ENCODE assay signal across 18 cellular contexts in the genomic region with DNA sequence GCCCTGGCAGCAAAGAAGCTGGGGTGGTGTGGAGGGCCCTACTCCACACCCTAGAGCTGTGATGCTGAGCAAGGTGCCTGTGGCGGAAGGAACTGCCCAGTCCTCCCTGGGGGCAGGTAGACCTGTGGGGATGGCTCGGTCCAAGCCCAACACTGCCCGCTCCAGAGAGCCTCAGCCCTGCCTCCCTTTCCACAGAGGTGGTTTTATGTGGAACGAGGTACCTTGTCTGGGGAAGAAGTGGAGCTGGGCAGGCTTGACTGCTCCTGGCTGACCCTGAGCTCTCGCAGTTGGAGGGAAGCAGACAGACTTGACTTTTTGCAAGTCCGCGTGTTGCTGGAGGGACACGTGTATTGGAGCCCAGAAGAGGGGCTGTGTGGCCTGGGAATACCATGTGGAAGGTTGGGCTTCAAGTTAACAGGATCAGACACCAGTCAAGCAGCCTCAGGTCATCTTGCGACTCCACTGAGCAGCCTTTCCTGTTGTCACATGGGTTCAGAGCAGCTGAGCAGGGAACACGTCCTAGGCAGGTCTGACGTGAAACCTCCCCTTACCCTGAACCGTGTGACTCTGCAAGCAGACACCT.
"Had no signal": no experiment of that assay in that cellular context is flagged by ENCODE, and none has a peak within 500 bp of the region (broad histone marks: within the 10 kb centered on the region; RNA-seq: fewer than 3 reads in every experiment).

No MANE protein-coding gene starts in this region.

- H3K36me3 ChIP-seq: esophagus squamous epithelium, spleen, tibial nerve had no signal

- H3K4me3 ChIP-seq: esophagus squamous epithelium, mucosa of descending colon, spleen, tibial nerve had no signal

- H3K9me3 Mint-ChIP-seq: activated CD4-positive, alpha-beta T cell treated with anti-CD3 and anti-CD28 coated beads, Interleukin-2, amount 10 ng/mL, durations not matched to agents 7 days and 5 days; activated T-cell treated with anti-CD3 and anti-CD28 coated beads, Interleukin-2, amount 50 U/mL, for 24 hours; effector memory CD8-positive, alpha-beta T cell; immature natural killer cell; naive B cell; stimulated activated memory B cell treated with anti-CD40 and anti-IgM and Interleukin-4, amounts not matched to agents 10 μg/mL and 1 μg/mL and 100 μg/mL, for 72 hours; T-cell had no signal

- H3K9me3 ChIP-seq: esophagus squamous epithelium, mucosa of descending colon, spleen, tibial nerve had no signal

- H3K27ac Mint-ChIP-seq: activated CD4-positive, alpha-beta T cell treated with anti-CD3 and anti-CD28 coated beads, Interleukin-2, amount 10 ng/mL, durations not matched to agents 7 days and 5 days; activated CD8-positive, alpha-beta T cell treated with anti-CD3 and anti-CD28 coated beads, Interleukin-2, amount 10 ng/mL, durations not matched to agents 7 days and 5 days; activated T-cell treated with anti-CD3 and anti-CD28 coated beads, Interleukin-2, amount 50 U/mL, for 24 hours; effector memory CD8-positive, alpha-beta T cell; immature natural killer cell; stimulated activated memory B cell treated with anti-CD40 and anti-IgM and Interleukin-4, amounts not matched to agents 10 μg/mL and 1 μg/mL and 100 μg/mL, for 72 hours; T-cell had no signal

- H3K36me3 Mint-ChIP-seq: immature natural killer cell; stimulated activated memory B cell treated with anti-CD40 and anti-IgM and Interleukin-4, amounts not matched to agents 10 μg/mL and 1 μg/mL and 100 μg/mL, for 72 hours had no signal

- H3K27ac ChIP-seq: esophagus squamous epithelium, spleen, tibial nerve had no signal

- DNase-seq: activated CD4-positive, alpha-beta T cell treated with anti-CD3 and anti-CD28 coated beads, Interleukin-2, amount 10 ng/mL, durations not matched to agents 7 days and 5 days; activated CD8-positive, alpha-beta T cell treated with anti-CD3 and anti-CD28 coated beads, Interleukin-2, amount 10 ng/mL, durations not matched to agents 7 days and 5 days; activated naive CD4-positive, alpha-beta T cell treated with anti-CD3 and anti-CD28 coated beads, Interleukin-2, amount 50 U/mL, for 16 hours; activated T-cell treated with anti-CD3 and anti-CD28 coated beads, Interleukin-2, amount 50 U/mL, for 24 hours; effector memory CD8-positive, alpha-beta T cell; esophagus squamous epithelium; immature natural killer cell; kidney glomerular epithelial cell; mesenchymal stem cell; mucosa of descending colon; naive B cell; spleen; stimulated activated CD4-positive, alpha-beta T cell treated with anti-CD3 and anti-CD28 coated beads, Interleukin-4, amount 100 ng/mL, for 4 hours; T-cell; T-helper 9 cell had no signal

- H3K4me3 Mint-ChIP-seq: activated CD4-positive, alpha-beta T cell treated with anti-CD3 and anti-CD28 coated beads, Interleukin-2, amount 10 ng/mL, durations not matched to agents 7 days and 5 days; activated CD8-positive, alpha-beta T cell treated with anti-CD3 and anti-CD28 coated beads, Interleukin-2, amount 10 ng/mL, durations not matched to agents 7 days and 5 days; activated T-cell treated with anti-CD3 and anti-CD28 coated beads, Interleukin-2, amount 50 U/mL, for 24 hours; effector memory CD8-positive, alpha-beta T cell; immature natural killer cell; stimulated activated memory B cell treated with anti-CD40 and anti-IgM and Interleukin-4, amounts not matched to agents 10 μg/mL and 1 μg/mL and 100 μg/mL, for 72 hours; T-cell had no signal

- ATAC-seq: activated CD4-positive, CD25-positive, alpha-beta regulatory T cell treated with anti-CD3 and anti-CD28 coated beads, Interleukin-2, amount 50 U/mL, for 24 hours; activated CD8-positive, alpha-beta T cell treated with anti-CD3 and anti-CD28 coated beads, Interleukin-2, amount 10 ng/mL, durations not matched to agents 7 days and 5 days; effector memory CD8-positive, alpha-beta T cell; mucosa of descending colon; stimulated activated memory B cell treated with anti-CD40 and anti-IgM and Interleukin-4, amounts not matched to agents 10 μg/mL and 1 μg/mL and 100 μg/mL, for 72 hours; T-cell had no signal
